Comparison of ENCODE assay signal across 2 cellular contexts in the genomic region with DNA sequence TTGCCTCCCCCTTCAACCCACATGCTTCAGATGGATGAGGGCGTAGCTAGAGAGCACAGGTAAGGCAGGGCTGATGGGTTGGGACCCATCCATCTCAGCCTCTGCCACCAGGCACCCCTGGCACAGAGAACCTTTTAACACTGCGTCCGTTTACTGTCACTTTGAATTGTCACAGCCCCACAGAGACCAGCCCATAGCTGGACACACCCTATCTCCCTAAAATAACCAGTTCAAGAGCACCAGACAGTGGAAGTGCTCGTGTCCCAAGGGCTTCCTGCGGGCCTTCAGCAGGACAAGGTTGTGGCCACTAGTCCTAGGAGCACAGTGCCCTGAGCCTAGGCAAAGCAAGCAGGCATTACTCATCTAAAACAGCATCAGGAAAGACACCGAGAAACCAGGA. TPM values are rescaled to one million over a fixed set of nuclear protein-coding genes. Genes with fewer than 3 reads are reported as not detected.
"Had no signal": no experiment of that assay in that cellular context is flagged by ENCODE, and none has a peak within 500 bp of the region (broad histone marks: within the 10 kb centered on the region; RNA-seq: fewer than 3 reads in every experiment).

No MANE protein-coding gene starts in this region.

RNA-seq across cellular contexts. Expression of gene ACOXL, which starts 34.1 kb away (rescaled TPM):
- total RNA-seq: activated CD8-positive, alpha-beta T cell treated with anti-CD3 and anti-CD28 coated beads, Interleukin-2, amount 10 ng/mL, durations not matched to agents 7 days and 5 days; T-helper 17 cell had no signal
